Comparison of ENCODE assay signal across 8 cellular contexts in the genomic region with DNA sequence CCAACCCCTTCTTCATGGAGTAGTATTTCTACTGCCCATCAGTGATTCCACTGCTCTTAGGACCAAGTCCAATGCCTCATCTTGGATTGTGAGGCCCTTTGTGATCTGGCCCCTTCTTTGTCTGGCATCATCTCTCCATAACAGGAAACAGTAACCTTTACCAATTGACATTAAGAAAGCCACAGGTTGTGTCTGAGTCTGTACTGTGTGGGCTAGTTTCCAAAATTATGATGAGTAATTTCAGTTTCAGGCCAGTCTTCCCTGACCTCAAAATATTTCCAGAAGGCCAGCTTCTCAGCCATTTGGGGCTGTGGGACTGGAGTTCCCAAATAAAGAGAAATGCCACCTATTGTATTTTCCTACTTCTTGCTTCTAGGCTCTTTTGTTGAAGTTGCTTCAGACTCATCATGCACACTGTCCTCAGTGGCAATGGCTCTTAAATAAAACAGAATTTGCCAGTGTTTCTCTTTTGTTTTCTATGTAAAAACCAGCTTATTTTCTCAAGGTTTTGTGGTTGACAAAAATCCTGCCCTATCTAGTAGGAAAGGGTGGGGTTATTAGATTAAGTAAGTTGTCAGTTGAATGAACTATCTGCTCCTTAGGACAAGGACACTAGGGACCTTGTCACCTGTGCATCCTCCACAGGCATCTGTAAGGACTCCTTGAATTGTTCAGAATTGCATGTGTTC. TPM values are rescaled to one million over a fixed set of nuclear protein-coding genes. Genes with fewer than 3 reads are reported as not detected.
DNase-seq lines count a peak whose midpoint lies in the region; ATAC-seq and TF ChIP-seq lines count a peak whose summit lies in the region.

No MANE protein-coding gene starts in this region.

- H3K4me3 ChIP-seq in KMS-11 (IDR thresholded peaks at IDR 0.05; ENCODE audit: insufficient read depth, low read depth, low read length) (peak overlapping the region; percentile 42), fibroblast of mammary gland (ENCODE audit: control insufficient read depth, low read depth, low read length) (no peak overlapping the region)

- H3K27ac Mint-ChIP-seq in chondrocyte (ENCODE audit: unreplicated experiment), result no peak overlapping the region

- H3K36me3 Mint-ChIP-seq in chondrocyte (ENCODE audit: low read depth), result no peaks in the 10 kb centered on the region

- no peaks in the 10 kb centered on the region for H3K9me3 Mint-ChIP-seq in chondrocyte (ENCODE audit: low read depth)

- no peaks in the 10 kb centered on the region for H3K27me3 Mint-ChIP-seq in chondrocyte (ENCODE audit: low read depth)

- H2AFZ ChIP-seq in KMS-11 (ENCODE audit: low read depth), result peak overlapping the region; percentile 6; the same call in 1 of the 2 replicates

- H3K27me3 ChIP-seq in KMS-11 (ENCODE audit: insufficient read depth, low read depth), result no peaks in the 10 kb centered on the region

- H4K20me1 ChIP-seq in KMS-11 (ENCODE audit: insufficient read depth), result no peaks in the 10 kb centered on the region

- peak overlapping the region; percentile 85 for H3K4me2 ChIP-seq in KMS-11

- TF ChIP-seq CTCF in GM13977 (IDR thresholded peaks at IDR 0.05; ENCODE audit: extremely low read depth, insufficient read depth, missing control alignments) (no peak), KMS-11 (conservative IDR thresholded peaks at IDR 0.05; ENCODE audit: low read depth, low read length) (no peak), fibroblast of mammary gland (conservative IDR thresholded peaks at IDR 0.05; ENCODE audit: control insufficient read depth, insufficient read depth, low read depth, low read length) (no peak), chondrocyte (IDR thresholded peaks at IDR 0.05) (no peak)

- peak; percentile 88 for ATAC-seq in GM21529 (IDR thresholded peaks at IDR 0.05; ENCODE audit: unreplicated experiment)

- in situ Hi-C loops in GM13977 (cut with MboI; ENCODE audit: low pct_unique_long_range_greater_than_20kb, low sequenced_read_pairs, unreplicated experiment), result no loop called here

- H3K9ac ChIP-seq in KMS-11, result no peak overlapping the region

- H3K27ac ChIP-seq in KMS-11, result peak overlapping the region; percentile 56

- H3K79me2 ChIP-seq in KMS-11 (ENCODE audit: insufficient read depth, low read depth), result no peaks in the 10 kb centered on the region

- H3K36me3 ChIP-seq in KMS-11 (ENCODE audit: insufficient read depth), result no peaks in the 10 kb centered on the region

- H3K4me1 Mint-ChIP-seq in chondrocyte (ENCODE audit: low read depth), result peaks cover 29% of the 10 kb centered on the region

- peaks cover 40% of the 10 kb centered on the region for H3K4me1 ChIP-seq in KMS-11 (ENCODE audit: low read depth, poor library complexity, severe bottlenecking)

- DNase-seq in GM13977 (ENCODE audit: low spot score) (peak; percentile 17), fibroblast of mammary gland (ENCODE audit: low read depth) (peak; percentile 87), chondrocyte (ENCODE audit: low spot score) (no peak), cerebellar cortex (ENCODE audit: low spot score) (no peak), SHP77 (lab: John Stamatoyannopoulos, UW) (no peak), iPS-NIHi11 (ENCODE audit: low spot score) (no peak)

- no peak overlapping the region for H3K4me3 Mint-ChIP-seq in chondrocyte (ENCODE audit: unreplicated experiment)

RNA-seq across cellular contexts. Expression of a gene that starts 47.0 kb away (rescaled TPM):
- total RNA-seq in chondrocyte, result 0.22 TPM in 1 of 3 replicates, not detected in the others

Comparison
In these comparisons a context has a peak if more than half of its experiments do, and no peak if none do; other contexts are left out.
1. DNase-seq: peak in GM13977 (single experiment) and fibroblast of mammary gland (single experiment); none in chondrocyte (single experiment), cerebellar cortex (single experiment), SHP77 (0 of 2) and iPS-NIHi11 (single experiment).